Comparison of ENCODE assay signal across 13 cellular contexts in genomic region chr11:62001450-62002178, GRCh38. TPM values are rescaled to one million over a fixed set of nuclear protein-coding genes. Genes with fewer than 3 reads are reported as not detected.
DNase-seq lines count a peak whose midpoint lies in the region; ATAC-seq and TF ChIP-seq lines count a peak whose summit lies in the region.
"Had no signal": no experiment of that assay in that cellular context is flagged by ENCODE, and none has a peak within 500 bp of the region (broad histone marks: within the 10 kb centered on the region; RNA-seq: fewer than 3 reads in every experiment).

No MANE protein-coding gene starts in this region.

- H3K27ac ChIP-seq in Peyer's patch (peak overlapping the region in 3 of 4 donors; percentile 44 to 77 (median 75)), ovary (peak overlapping the region in 1 of 2 donors; percentile 8)

- TF ChIP-seq POLR2A in Peyer's patch (IDR thresholded peaks at IDR 0.05), result peak in 1 of 2 donors; percentile 54
- TF ChIP-seq POLR2A in ovary (IDR thresholded peaks at IDR 0.05), result no peak

- ATAC-seq in left ventricle myocardium superior, result peak; percentile 72
- ATAC-seq: PC-3, T-helper 17 cell had no signal

- H3K36me3 ChIP-seq in Peyer's patch (no peaks in the 10 kb centered on the region), ovary (no peaks in the 10 kb centered on the region)

- in situ Hi-C loops in Caki2 (cut with HindIII; ENCODE audit: low pct_unique_long_range_greater_than_20kb, low sequenced_read_pairs), result no loop called here

- 20 to 27% (median 21%) methylated on average over 12 of the region's 12 CpGs for WGBS in ovary, 3 donors

- TF ChIP-seq EP300 in ovary (IDR thresholded peaks at IDR 0.05), result no peak

- H3K4me3 ChIP-seq in Peyer's patch, result no peak overlapping the region
- H3K4me3 ChIP-seq in ovary, result no peak overlapping the region

- H3K9me3 ChIP-seq in Peyer's patch (peaks cover 0 to 8% (median 3%) of the 10 kb centered on the region in 4 donors), ovary (no peaks in the 10 kb centered on the region)

- no peaks in the 10 kb centered on the region for H3K27me3 ChIP-seq in Peyer's patch
- H3K27me3 ChIP-seq in ovary, result no peaks in the 10 kb centered on the region

- TF ChIP-seq CTCF in Peyer's patch (IDR thresholded peaks at IDR 0.05) (peak in 2 of 6 experiments; percentile 25 to 34), ovary (IDR thresholded peaks at IDR 0.05) (no peak)

- intact Hi-C loops in left ventricle myocardium superior (cut with micrococcal nuclease), result no loop called here
- intact Hi-C loops in ovary (cut with DNase I), result no loop called here

- peak; percentile 45 for DNase-seq in Caki2 (ENCODE audit: low read depth)
- peak in 2 of 3 donors; percentile 81 to 82 for DNase-seq in Peyer's patch
- peak; percentile 65 for DNase-seq in left ventricle myocardium superior
- DNase-seq in ovary, result peak; percentile 37 to 87 (median 56)
- no peak for DNase-seq in activated CD8-positive, alpha-beta memory T cell treated with anti-CD3 and anti-CD28 coated beads, Interleukin-2, amount 50 U/mL, for 4 hours
- no peak for DNase-seq in T-helper 9 cell
- no peak for DNase-seq in ureter (ENCODE audit: low spot score)
- no peak for DNase-seq in T-helper 1 cell
- DNase-seq: activated CD4-positive, alpha-beta T cell treated with anti-CD3 and anti-CD28 coated beads, Interleukin-2, amount 50 U/mL, for 48 hours; NCI-H2171; PC-3; stimulated activated CD8-positive, alpha-beta memory T cell treated with anti-CD3 and anti-CD28 coated beads, Interleukin-4, amount 100 ng/mL, for 48 hours; T-helper 17 cell had no signal

- peaks cover 0 to 25% (median 4%) of the 10 kb centered on the region in 4 donors for H3K4me1 ChIP-seq in Peyer's patch
- H3K4me1 ChIP-seq in ovary (ENCODE audit: insufficient read depth), result peaks cover 2% of the 10 kb centered on the region

RNA-seq across cellular contexts. Expression of gene FTH1, which starts 34.2 kb away (rescaled TPM):
- 2,721 and 2,840 TPM in 2 replicates for total RNA-seq in Caki2 (2014; rRNA removed; shearing (Covaris generic); ENCODE audit: low replicate concordance)
- total RNA-seq in Peyer's patch (1,000 to 10,000 TPM; 3,399 to 5,471 (median 4,336) TPM), left ventricle myocardium superior (2,305 TPM), ovary (1,000 to 10,000 TPM; 1,118 to 2,442 (median 2,118) TPM), ureter (2,368 TPM)
- 1,000 to 10,000 TPM; 2,228 to 5,649 TPM for polyA plus RNA-seq in ovary

RNA-seq across cellular contexts. Expression of gene BEST1, which starts 51.5 kb away (rescaled TPM):
- not detected in 2 replicates for total RNA-seq in Caki2 (2014; rRNA removed; shearing (Covaris generic); ENCODE audit: low replicate concordance)
- 1 to 10 TPM in 3 of 4 donors, under 1 TPM in 1; 0.47 to 4.1 (median 2.3) TPM for total RNA-seq in Peyer's patch
- total RNA-seq in left ventricle myocardium superior, result 1.1 TPM
- total RNA-seq in ovary, result 10 to 100 TPM in 1 of 7 donors, 1 to 10 TPM in 6; 1.0 to 17.8 (median 6.1) TPM
- 1 to 10 TPM; 3.5 to 4.0 TPM for polyA plus RNA-seq in ovary
- total RNA-seq in ureter, result 9.4 TPM

Comparison
In these comparisons a context has a peak if more than half of its experiments do, and no peak if none do; other contexts are left out.
1. DNase-seq: peak in Caki2 (single experiment), Peyer's patch (2 of 3), left ventricle myocardium superior (single experiment) and ovary (5 of 5); none in activated CD8-positive, alpha-beta memory T cell treated with anti-CD3 and anti-CD28 coated beads, Interleukin-2, amount 50 U/mL, for 4 hours (single experiment), T-helper 9 cell (single experiment), ureter (single experiment) and T-helper 1 cell (0 of 5).